16 cellular contexts compared by ENCODE assay signal in the genomic region with DNA sequence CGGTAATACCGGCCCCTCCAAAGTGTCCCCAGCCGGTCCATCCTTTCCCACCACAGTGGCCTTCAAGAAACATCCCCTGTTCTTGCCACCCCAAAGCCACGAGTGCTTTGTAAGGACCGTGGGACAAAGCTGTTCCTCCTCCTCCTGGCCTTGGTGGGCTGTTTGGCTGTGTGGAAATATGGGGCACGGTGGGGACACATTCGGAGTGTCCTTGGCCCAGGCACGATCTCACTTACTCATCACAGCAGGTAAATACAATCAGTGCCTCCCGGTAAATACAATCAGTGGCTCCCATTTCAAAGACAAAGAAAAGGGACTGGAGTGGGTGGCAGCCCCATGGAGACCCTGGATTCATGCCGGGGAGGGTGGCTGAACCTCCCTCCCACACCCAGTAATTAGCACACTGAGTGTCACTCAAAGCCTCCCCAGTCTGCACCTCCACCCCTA. TPM values are rescaled to one million over a fixed set of nuclear protein-coding genes. Genes with fewer than 3 reads are reported as not detected.
DNase-seq lines count a peak whose midpoint lies in the region; ATAC-seq and TF ChIP-seq lines count a peak whose summit lies in the region.
"Had no signal": no experiment of that assay in that cellular context is flagged by ENCODE, and none has a peak within 500 bp of the region (broad histone marks: within the 10 kb centered on the region; RNA-seq: fewer than 3 reads in every experiment).

No MANE protein-coding gene starts in this region.

- no peaks in the 10 kb centered on the region for H3K36me3 Mint-ChIP-seq in effector memory CD8-positive, alpha-beta T cell (ENCODE audit: insufficient read depth)
- no peaks in the 10 kb centered on the region for H3K36me3 Mint-ChIP-seq in progenitor cell of endocrine pancreas (ENCODE audit: insufficient read depth)

- no peaks in the 10 kb centered on the region for H3K27me3 ChIP-seq in HCT116 (ENCODE audit: insufficient read depth, low read length)
- H3K27me3 ChIP-seq in WERI-Rb-1 (ENCODE audit: insufficient read depth, low read depth, severe bottlenecking): no peaks in the 10 kb centered on the region
- H3K27me3 ChIP-seq in colonic mucosa: no peaks in the 10 kb centered on the region

- no peaks in the 10 kb centered on the region for H3K79me2 ChIP-seq in HCT116 (ENCODE audit: insufficient read depth, low read length)

- no peaks in the 10 kb centered on the region for H3K9me3 Mint-ChIP-seq in effector memory CD8-positive, alpha-beta T cell
- H3K9me3 Mint-ChIP-seq in progenitor cell of endocrine pancreas (ENCODE audit: low read depth): no peaks in the 10 kb centered on the region

- H3K27ac ChIP-seq in HCT116 (ENCODE audit: low read depth, low read length): peak overlapping the region; percentile 17; the same call in 1 of the 2 replicates
- H3K27ac ChIP-seq in WERI-Rb-1: no peak overlapping the region
- H3K27ac ChIP-seq in colonic mucosa: no peak overlapping the region
- H3K27ac ChIP-seq: RWPE1 had no signal

- H3K4me1 ChIP-seq in HCT116 (ENCODE audit: control insufficient read depth in 1 of 2, insufficient read depth in 2 of 2, low read length in 2 of 2) (peaks cover 4 to 17% of the 10 kb centered on the region in 2 experiments; a peak in 3 of 4 replicates), colonic mucosa (no peaks in the 10 kb centered on the region)

- peak; percentile 78 for DNase-seq in COR-L47 (lab: John Stamatoyannopoulos, UW)
- DNase-seq in HCT116 (ENCODE audit: low read depth, low spot score): no peak
- no peak for DNase-seq in effector memory CD8-positive, alpha-beta T cell
- no peak for DNase-seq in progenitor cell of endocrine pancreas (ENCODE audit: low spot score, unreplicated experiment)
- DNase-seq in WERI-Rb-1: no peak
- no peak for DNase-seq in AG20443 (ENCODE audit: low spot score)
- DNase-seq in GM19240 (ENCODE audit: insufficient read length, low spot score): no peak
- DNase-seq in colonic mucosa: no peak
- DNase-seq: activated CD8-positive, alpha-beta memory T cell treated with anti-CD3 and anti-CD28 coated beads, Interleukin-2, amount 50 U/mL, for 4 hours; AML-193; cerebellar nuclear complex; NCI-H1436 treated with DMSO at 0.1 percent for 48 hours; sigmoid colon had no signal

- no peak for TF ChIP-seq CTCF in HCT116 (IDR thresholded peaks at IDR 0.05 in 2 of 3, conservative IDR thresholded peaks at IDR 0.05 in 1 of 3; ENCODE audit: borderline replicate concordance in 1 of 3, insufficient read depth in 1 of 3, low read depth in 2 of 3, low read length in 2 of 3)
- TF ChIP-seq CTCF in progenitor cell of endocrine pancreas (IDR thresholded peaks at IDR 0.05; ENCODE audit: unreplicated experiment): no peak
- no peak for TF ChIP-seq CTCF in WERI-Rb-1 (IDR thresholded peaks at IDR 0.05; ENCODE audit: low read depth, low read length)
- TF ChIP-seq CTCF in colonic mucosa (IDR thresholded peaks at IDR 0.05): no peak

- no peak for TF ChIP-seq POLR2A in HCT116 (IDR thresholded peaks at IDR 0.05; ENCODE audit: borderline replicate concordance, extremely low read depth, insufficient read depth, insufficient read length)

- RAD21 ChIA-PET in HCT116 (lab: Charles Lee; ENCODE audit: low non-redundant PET in 1 of 2, low total read pairs in 2 of 2, uncharacterized antibody in 2 of 2, unreplicated experiment in 2 of 2): interaction anchor here in 1 of 2 experiments (0.6 kb wide), 2 partner anchors 13 to 340 kb away, joined by 5 to 6 read pairs; a partner anchor contains a TSS

- no peaks in the 10 kb centered on the region for H3K9me3 ChIP-seq in HCT116 (ENCODE audit: control insufficient read depth in 1 of 2, insufficient read depth in 1 of 2, low read depth in 1 of 2, low read length in 2 of 2)
- no peaks in the 10 kb centered on the region for H3K9me3 ChIP-seq in WERI-Rb-1 (ENCODE audit: severe bottlenecking)
- H3K9me3 ChIP-seq in colonic mucosa: no peaks in the 10 kb centered on the region
- H3K9me3 ChIP-seq: sigmoid colon had no signal

- H3K4me3 Mint-ChIP-seq in effector memory CD8-positive, alpha-beta T cell: peak overlapping the region in 1 of 2 donors; percentile 62
- no peak overlapping the region for H3K4me3 Mint-ChIP-seq in progenitor cell of endocrine pancreas (ENCODE audit: low read depth)

- no peak overlapping the region for H2AFZ ChIP-seq in HCT116 (ENCODE audit: low read depth, low read length, poor library complexity, severe bottlenecking)

- intact Hi-C loops in HCT116 (cut with micrococcal nuclease) (no loop called here), colonic mucosa (cut with DNase I) (no loop called here)

- peak overlapping the region; percentile 59 to 75 for H3K27ac Mint-ChIP-seq in effector memory CD8-positive, alpha-beta T cell
- H3K27ac Mint-ChIP-seq in progenitor cell of endocrine pancreas: peak overlapping the region; percentile 21

- no peaks in the 10 kb centered on the region for H3K9me2 ChIP-seq in HCT116 (ENCODE audit: insufficient read depth)

- H3K27me3 Mint-ChIP-seq in effector memory CD8-positive, alpha-beta T cell: no peaks in the 10 kb centered on the region
- peaks cover 43% of the 10 kb centered on the region for H3K27me3 Mint-ChIP-seq in progenitor cell of endocrine pancreas

- no peak overlapping the region; the same call in 1 of the 2 replicates for H3K4me2 ChIP-seq in HCT116 (ENCODE audit: low read length)

- TF ChIP-seq RAD21 in HCT116 (IDR thresholded peaks at IDR 0.05; ENCODE audit: low read depth): no peak

- CTCF ChIA-PET in HCT116 (lab: Charles Lee): interaction anchor here (0.7 to 2.2 kb wide), 9 partner anchors 10 to 64 kb away, joined by 3 to 17 read pairs (median 6); no protein-coding TSS in a partner anchor

- H3K4me3 ChIP-seq in HCT116 (replicated peaks in 1 of 2; ENCODE audit: low read depth in 1 of 2, low read length in 2 of 2) (no peak overlapping the region), WERI-Rb-1 (ENCODE audit: low read depth, low read length) (no peak overlapping the region), colonic mucosa (no peak overlapping the region)

- POLR2A ChIA-PET in HCT116 (lab: Charles Lee): interaction anchor here (0.7 to 1.2 kb wide), 3 partner anchors 12 to 54 kb away, joined by 3 to 4 read pairs (median 4); no protein-coding TSS in a partner anchor

- no peak for ATAC-seq in HCT116
- no peak for ATAC-seq in effector memory CD8-positive, alpha-beta T cell (replicated peaks)

- H3K4me1 Mint-ChIP-seq in effector memory CD8-positive, alpha-beta T cell (ENCODE audit: low read depth in 2 of 2): peaks cover 16 to 20% of the 10 kb centered on the region in 2 donors
- peaks cover 3% of the 10 kb centered on the region for H3K4me1 Mint-ChIP-seq in progenitor cell of endocrine pancreas (ENCODE audit: low read depth)

- H4K20me1 ChIP-seq in HCT116 (ENCODE audit: insufficient read depth): no peaks in the 10 kb centered on the region

- no TSS peak for BruUV-seq in HCT116 (replicated peaks; lab: Mats Ljungman, UMichigan)

- no peaks in the 10 kb centered on the region for H3K36me3 ChIP-seq in HCT116 (ENCODE audit: control insufficient read depth in 1 of 2, insufficient read depth in 2 of 2, low read length in 2 of 2)
- H3K36me3 ChIP-seq in WERI-Rb-1: no peaks in the 10 kb centered on the region
- no peaks in the 10 kb centered on the region for H3K36me3 ChIP-seq in colonic mucosa
- H3K36me3 ChIP-seq: sigmoid colon had no signal

- H3K9ac ChIP-seq in HCT116 (ENCODE audit: low read length) (no peak overlapping the region), colonic mucosa (ENCODE audit: low read depth in 2 of 2, low read length in 2 of 2) (no peak overlapping the region)

TF ChIP-seq in HCT116, 20 proteins besides CTCF, POLR2A, EP300 and RAD21:
- no peak for TF ChIP-seq ELF1 (IDR thresholded peaks at IDR 0.05; ENCODE audit: borderline replicate concordance, low read depth)
- no peak for TF ChIP-seq JUND (IDR thresholded peaks at IDR 0.05)
- no peak for TF ChIP-seq SIN3A (IDR thresholded peaks at IDR 0.05; ENCODE audit: low read depth)
- TF ChIP-seq FOSL1 (IDR thresholded peaks at IDR 0.05; ENCODE audit: low read depth): no peak

RNA-seq across cellular contexts. Expression of a gene that starts 10.4 kb away (rescaled TPM):
- total RNA-seq in HCT116 (2021; ENCODE audit: unreplicated experiment) (2.7 TPM), progenitor cell of endocrine pancreas (0.10 and 0.55 TPM in 2 replicates), colonic mucosa (under 1 TPM; 0.07 to 0.27 TPM)
- polyA plus RNA-seq in HCT116 (2012): 1.4 and 2.9 TPM in 2 replicates

RNA-seq across cellular contexts. Expression of a gene that starts 30.2 kb away (rescaled TPM):
- 0.59 TPM for total RNA-seq in HCT116 (2021; ENCODE audit: unreplicated experiment)
- polyA plus RNA-seq in HCT116 (2012): 1.1 TPM in 2 replicates
- total RNA-seq in progenitor cell of endocrine pancreas: not detected in 2 replicates
- 1 to 10 TPM; 1.5 to 1.7 TPM for total RNA-seq in colonic mucosa

RNA-seq across cellular contexts. Expression of a gene that starts 35.8 kb away (rescaled TPM):
- total RNA-seq in HCT116 (2021; ENCODE audit: unreplicated experiment): not detected
- polyA plus RNA-seq in HCT116 (2012): not detected in 2 replicates
- total RNA-seq in progenitor cell of endocrine pancreas: 2.8 and 3.7 TPM in 2 replicates
- under 1 TPM in 1 of 2 donors, not detected in 1; 0.16 TPM for total RNA-seq in colonic mucosa
- total RNA-seq: sigmoid colon had no signal

RNA-seq across cellular contexts. Expression of a gene that starts 43.7 kb away (rescaled TPM):
- total RNA-seq in HCT116 (2021; ENCODE audit: unreplicated experiment): not detected
- polyA plus RNA-seq in HCT116 (2012): 0.17 TPM in 1 of 2 replicates, not detected in the other
- total RNA-seq in progenitor cell of endocrine pancreas: not detected in 2 replicates
- not detected for total RNA-seq in colonic mucosa
- total RNA-seq: mucosa of gallbladder, sigmoid colon, subcutaneous adipose tissue had no signal

RNA-seq across cellular contexts. Expression of a gene that starts 51.3 kb away (rescaled TPM):
- total RNA-seq in HCT116 (2021; ENCODE audit: unreplicated experiment) (not detected), progenitor cell of endocrine pancreas (not detected in 2 replicates), colonic mucosa (not detected)
- polyA plus RNA-seq in HCT116 (2012): not detected in 2 replicates
- total RNA-seq: mucosa of gallbladder, sigmoid colon, subcutaneous adipose tissue had no signal
- polyA plus RNA-seq: sigmoid colon had no signal
